Comparison of ENCODE assay signal across 15 cellular contexts in the genomic region with DNA sequence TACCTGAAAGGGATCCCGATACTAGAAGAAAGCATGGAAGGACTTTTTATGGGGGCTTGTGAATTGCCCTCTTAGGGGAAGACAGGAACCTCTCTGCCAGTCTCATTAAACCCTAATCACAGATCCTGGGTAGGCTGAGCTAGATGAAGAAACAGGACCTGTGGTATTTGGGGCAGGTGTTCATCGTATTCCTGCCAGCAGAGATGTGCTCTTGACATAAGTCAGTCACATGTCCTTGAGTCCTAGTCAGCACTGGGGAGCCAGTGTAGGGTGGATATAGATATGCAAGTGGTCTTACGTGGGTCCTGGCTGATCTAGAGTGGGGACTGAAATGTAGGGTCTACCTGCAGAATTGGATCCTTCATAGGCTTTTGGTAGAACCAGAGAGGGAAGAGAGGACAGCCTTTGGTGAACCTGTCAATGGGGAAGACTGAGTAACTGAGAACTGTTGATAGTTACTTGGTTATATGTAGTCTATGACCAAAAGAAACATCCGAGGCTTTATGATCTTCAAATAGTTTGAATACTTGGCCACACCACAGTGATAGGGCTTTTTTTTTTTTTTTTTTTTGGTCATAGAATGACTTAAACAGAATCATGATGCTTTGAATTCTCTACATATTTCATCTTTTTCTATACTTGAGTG.
DNase-seq lines count a peak whose midpoint lies in the region; ATAC-seq and TF ChIP-seq lines count a peak whose summit lies in the region.
"Had no signal": no experiment of that assay in that cellular context is flagged by ENCODE, and none has a peak within 500 bp of the region (broad histone marks: within the 10 kb centered on the region; RNA-seq: fewer than 3 reads in every experiment).

No MANE protein-coding gene starts in this region.

- TF ChIP-seq CTCF in HL-60 (IDR thresholded peaks at IDR 0.05; ENCODE audit: insufficient read depth, low read length), result no peak
- no peak for TF ChIP-seq CTCF in spleen (IDR thresholded peaks at IDR 0.05 in 8 of 11, conservative IDR thresholded peaks at IDR 0.05 in 3 of 11)
- no peak for TF ChIP-seq CTCF in tibial nerve (IDR thresholded peaks at IDR 0.05)

- H3K36me3 Mint-ChIP-seq in activated naive CD4-positive, alpha-beta T cell treated with anti-CD3 and anti-CD28 coated beads, Interleukin-2, amount 10 ng/mL, durations not matched to agents 7 days and 5 days, result peaks cover 12% of the 10 kb centered on the region
- H3K36me3 Mint-ChIP-seq in dendritic cell treated with granulocyte-macrophage colony-stimulating factor and Interleukin-4, amounts not matched to agents 40 ng/mL and 50 ng/mL, for 4 days (ENCODE audit: low read depth), result no peaks in the 10 kb centered on the region
- H3K36me3 Mint-ChIP-seq: activated naive CD4-positive, alpha-beta T cell treated with anti-CD3 and anti-CD28 coated beads, Interleukin-2, amount 50 U/mL, for 24 hours; neural progenitor cell had no signal

- CTCF ChIA-PET in activated naive CD4-positive, alpha-beta T cell treated with anti-CD3 and anti-CD28 coated beads, Interleukin-2, amount 10 ng/mL, durations not matched to agents 7 days and 5 days (lab: Charles Lee), result interaction anchor here (1.4 to 3.1 kb wide), 2 partner anchors 15 to 20 kb away, joined by 3 to 32 read pairs; no protein-coding TSS in a partner anchor

- H3K9me3 Mint-ChIP-seq in activated naive CD4-positive, alpha-beta T cell treated with anti-CD3 and anti-CD28 coated beads, Interleukin-2, amount 10 ng/mL, durations not matched to agents 7 days and 5 days, result peaks cover 17% of the 10 kb centered on the region
- no peaks in the 10 kb centered on the region for H3K9me3 Mint-ChIP-seq in dendritic cell treated with granulocyte-macrophage colony-stimulating factor and Interleukin-4, amounts not matched to agents 40 ng/mL and 50 ng/mL, for 4 days
- H3K9me3 Mint-ChIP-seq: activated naive CD4-positive, alpha-beta T cell treated with anti-CD3 and anti-CD28 coated beads, Interleukin-2, amount 50 U/mL, for 24 hours; GM23338; neural progenitor cell had no signal

- H3K4me3 ChIP-seq in HL-60 (replicated peaks; ENCODE audit: insufficient read depth, low read length) (no peak overlapping the region), spleen (no peak overlapping the region), tibial nerve (no peak overlapping the region)
- H3K4me3 ChIP-seq: GM23338, neural progenitor cell had no signal

- intact Hi-C loops in dendritic cell treated with granulocyte-macrophage colony-stimulating factor and Interleukin-4, amounts not matched to agents 40 ng/mL and 50 ng/mL, for 4 days (cut with micrococcal nuclease), result no loop called here
- intact Hi-C loops in spleen (cut with DNase I; ENCODE audit: low total_unique reads), result no loop called here

- no peaks in the 10 kb centered on the region for H3K36me3 ChIP-seq in spleen
- no peaks in the 10 kb centered on the region for H3K36me3 ChIP-seq in tibial nerve
- H3K36me3 ChIP-seq: neural progenitor cell had no signal

- no peaks in the 10 kb centered on the region for H3K27me3 ChIP-seq in HL-60 (ENCODE audit: insufficient read depth, poor library complexity, severe bottlenecking)
- H3K27me3 ChIP-seq in spleen (replicated peaks in 1 of 7), result no peaks in the 10 kb centered on the region
- no peaks in the 10 kb centered on the region for H3K27me3 ChIP-seq in tibial nerve
- H3K27me3 ChIP-seq: neural progenitor cell had no signal

- peak overlapping the region; percentile 15 for H3K27ac Mint-ChIP-seq in activated naive CD4-positive, alpha-beta T cell treated with anti-CD3 and anti-CD28 coated beads, Interleukin-2, amount 10 ng/mL, durations not matched to agents 7 days and 5 days
- peak overlapping the region; percentile 76 for H3K27ac Mint-ChIP-seq in dendritic cell treated with granulocyte-macrophage colony-stimulating factor and Interleukin-4, amounts not matched to agents 40 ng/mL and 50 ng/mL, for 4 days
- H3K27ac Mint-ChIP-seq: activated naive CD4-positive, alpha-beta T cell treated with anti-CD3 and anti-CD28 coated beads, Interleukin-2, amount 50 U/mL, for 24 hours; GM23338; neural progenitor cell had no signal

- peak overlapping the region; percentile 74; the same call in 1 of the 2 replicates for H3K27ac ChIP-seq in HL-60 (replicated peaks)
- peak overlapping the region in 5 of 8 donors; percentile 67 to 89 (median 79) for H3K27ac ChIP-seq in spleen
- H3K27ac ChIP-seq in tibial nerve, result no peak overlapping the region
- H3K27ac ChIP-seq: neural progenitor cell had no signal

- WGBS in spleen, 5 donors, result 81 to 88% (median 85%) methylated on average over 4 of the region's 4 CpGs
- WGBS in tibial nerve, 2 donors, result 71 to 72% methylated on average over 4 of the region's 4 CpGs

- DNase-seq in activated naive CD4-positive, alpha-beta T cell treated with anti-CD3 and anti-CD28 coated beads, Interleukin-2, amount 10 ng/mL, durations not matched to agents 7 days and 5 days, result no peak
- DNase-seq in activated naive CD4-positive, alpha-beta T cell treated with anti-CD3 and anti-CD28 coated beads, Interleukin-2, amount 50 U/mL, for 16 hours, result no peak
- DNase-seq in HL-60 (ENCODE audit: low read depth in 1 of 2, low spot score in 1 of 2) (no peak), spleen (no peak), tibial nerve (ENCODE audit: low spot score in 2 of 2) (no peak)
- DNase-seq in stimulated activated CD8-positive, alpha-beta memory T cell treated with anti-CD3 and anti-CD28 coated beads, Interleukin-4, amount 100 ng/mL, for 48 hours, result no peak
- DNase-seq: activated T-cell treated with anti-CD3 and anti-CD28 coated beads for 4 hours; effector memory CD4-positive, alpha-beta T cell; NCI-H2107; PC-3 had no signal

- no peak for TF ChIP-seq EP300 in tibial nerve (IDR thresholded peaks at IDR 0.05)

- H3K4me3 Mint-ChIP-seq in activated naive CD4-positive, alpha-beta T cell treated with anti-CD3 and anti-CD28 coated beads, Interleukin-2, amount 10 ng/mL, durations not matched to agents 7 days and 5 days, result no peak overlapping the region
- no peak overlapping the region for H3K4me3 Mint-ChIP-seq in dendritic cell treated with granulocyte-macrophage colony-stimulating factor and Interleukin-4, amounts not matched to agents 40 ng/mL and 50 ng/mL, for 4 days
- H3K4me3 Mint-ChIP-seq: activated naive CD4-positive, alpha-beta T cell treated with anti-CD3 and anti-CD28 coated beads, Interleukin-2, amount 50 U/mL, for 24 hours; GM23338; neural progenitor cell had no signal

- H3K4me1 ChIP-seq in spleen (peaks cover 0 to 29% (median 3%) of the 10 kb centered on the region in 6 donors), tibial nerve (no peaks in the 10 kb centered on the region)
- H3K4me1 ChIP-seq: neural progenitor cell had no signal

- peaks cover 47% of the 10 kb centered on the region for H3K4me1 Mint-ChIP-seq in activated naive CD4-positive, alpha-beta T cell treated with anti-CD3 and anti-CD28 coated beads, Interleukin-2, amount 10 ng/mL, durations not matched to agents 7 days and 5 days
- H3K4me1 Mint-ChIP-seq in dendritic cell treated with granulocyte-macrophage colony-stimulating factor and Interleukin-4, amounts not matched to agents 40 ng/mL and 50 ng/mL, for 4 days (ENCODE audit: low read depth), result peaks cover 50% of the 10 kb centered on the region
- H3K4me1 Mint-ChIP-seq: GM23338, neural progenitor cell had no signal

- H3K9me3 ChIP-seq in spleen (no peaks in the 10 kb centered on the region), tibial nerve (no peaks in the 10 kb centered on the region)

- no peak for ATAC-seq in GM18861 (IDR thresholded peaks at IDR 0.05; ENCODE audit: unreplicated experiment)
- ATAC-seq: GM23338, PC-3 had no signal

- H3K27me3 Mint-ChIP-seq in activated naive CD4-positive, alpha-beta T cell treated with anti-CD3 and anti-CD28 coated beads, Interleukin-2, amount 10 ng/mL, durations not matched to agents 7 days and 5 days, result peaks cover 4% of the 10 kb centered on the region
- H3K27me3 Mint-ChIP-seq in dendritic cell treated with granulocyte-macrophage colony-stimulating factor and Interleukin-4, amounts not matched to agents 40 ng/mL and 50 ng/mL, for 4 days, result no peaks in the 10 kb centered on the region
- H3K27me3 Mint-ChIP-seq: activated naive CD4-positive, alpha-beta T cell treated with anti-CD3 and anti-CD28 coated beads, Interleukin-2, amount 50 U/mL, for 24 hours had no signal

- TF ChIP-seq POLR2A in spleen (IDR thresholded peaks at IDR 0.05) (no peak), tibial nerve (IDR thresholded peaks at IDR 0.05) (no peak)

Comparison
In these comparisons a context has a peak if more than half of its experiments do, and no peak if none do; other contexts are left out.
1. H3K27ac ChIP-seq: peak in HL-60 (single experiment) and spleen (5 of 8); none in tibial nerve (0 of 4).